8 cellular contexts compared by ENCODE assay signal in genomic region chr19:44051654-44052402, GRCh38. TPM values are rescaled to one million over a fixed set of nuclear protein-coding genes. Genes with fewer than 3 reads are reported as not detected.
DNase-seq lines count a peak whose midpoint lies in the region; ATAC-seq lines count a peak whose summit lies in the region.

TSS of gene ZNF223 (plus strand) at chr19:44052036. CDS start at chr19:44055177, 3,141 bp downstream.

- peak within 1 kb of the TSS; percentile 64 for H3K27ac ChIP-seq in layer of hippocampus (ENCODE audit: low read depth, low read length)

- H3K27me3 ChIP-seq in layer of hippocampus (ENCODE audit: control insufficient read depth, insufficient read depth, low read length) = no peaks in the 10 kb centered on the region

- ATAC-seq in HG02852 (IDR thresholded peaks at IDR 0.05; ENCODE audit: unreplicated experiment) (peak; percentile 65), GM19455 (IDR thresholded peaks at IDR 0.05; ENCODE audit: unreplicated experiment) (no peak)

- peak; percentile 98 for DNase-seq in DMS153 treated with DMSO at 0.1 percent for 48 hours (lab: John Stamatoyannopoulos, UW; ENCODE audit: unreplicated experiment)
- peak; percentile 98 for DNase-seq in NCI-H510A treated with DMSO at 0.1 percent for 48 hours (lab: John Stamatoyannopoulos, UW)
- peak; percentile 50 to 56 for DNase-seq in activated CD4-positive, alpha-beta T cell treated with anti-CD3 and anti-CD28 coated beads, Interleukin-2, amount 50 U/mL, for 4 hours
- DNase-seq in dermis microvascular lymphatic vessel endothelial cell (ENCODE audit: low read depth in 2 of 2) = peak; percentile 85 to 93
- DNase-seq in stimulated activated CD4-positive, alpha-beta T cell treated with anti-CD3 and anti-CD28 coated beads, Interleukin-15, amount 100 ng/mL, for 1 hour (ENCODE audit: low read depth in 1 of 2, low spot score in 1 of 2) = peak; percentile 19 to 58

RNA-seq across cellular contexts. Expression of gene ZNF223, which starts in this region (rescaled TPM):
- 3.2 and 6.3 TPM in 2 replicates for total RNA-seq in dermis microvascular lymphatic vessel endothelial cell

Comparison
In these comparisons a context has a peak if more than half of its experiments do, and no peak if none do; other contexts are left out.
1. DNase-seq: peak in every context shown above with its lines; median percentile 98 in DMS153 treated with DMSO at 0.1 percent for 48 hours; 98 in NCI-H510A treated with DMSO at 0.1 percent for 48 hours; 89 in dermis microvascular lymphatic vessel endothelial cell; 53 in activated CD4-positive, alpha-beta T cell treated with anti-CD3 and anti-CD28 coated beads, Interleukin-2, amount 50 U/mL, for 4 hours; 38 in stimulated activated CD4-positive, alpha-beta T cell treated with anti-CD3 and anti-CD28 coated beads, Interleukin-15, amount 100 ng/mL, for 1 hour.